1 cellular context compared by ENCODE assay signal in genomic region chr14:51989293-51990234, GRCh38.
TF ChIP-seq lines count a peak whose summit lies in the region.

RTRAF (plus strand) TSS chr14:51989546; CDS start chr14:51989640, 94 bp downstream.

TF ChIP-seq in HepG2, 621 proteins besides CTCF, POLR2A, EP300 and RAD21 (continued from another document and continues in another):
- TF ChIP-seq, protein P1, sequence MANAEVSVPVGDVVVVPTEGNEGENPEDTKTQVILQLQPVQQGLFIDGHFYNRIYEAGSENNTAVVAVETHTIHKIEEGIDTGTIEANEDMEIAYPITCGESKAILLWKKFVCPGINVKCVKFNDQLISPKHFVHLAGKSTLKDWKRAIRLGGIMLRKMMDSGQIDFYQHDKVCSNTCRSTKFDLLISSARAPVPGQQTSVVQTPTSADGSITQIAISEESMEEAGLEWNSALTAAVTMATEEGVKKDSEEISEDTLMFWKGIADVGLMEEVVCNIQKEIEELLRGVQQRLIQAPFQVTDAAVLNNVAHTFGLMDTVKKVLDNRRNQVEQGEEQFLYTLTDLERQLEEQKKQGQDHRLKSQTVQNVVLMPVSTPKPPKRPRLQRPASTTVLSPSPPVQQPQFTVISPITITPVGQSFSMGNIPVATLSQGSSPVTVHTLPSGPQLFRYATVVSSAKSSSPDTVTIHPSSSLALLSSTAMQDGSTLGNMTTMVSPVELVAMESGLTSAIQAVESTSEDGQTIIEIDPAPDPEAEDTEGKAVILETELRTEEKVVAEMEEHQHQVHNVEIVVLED (CRISPR knock-in tag; IDR thresholded peaks at IDR 0.05; ENCODE audit: borderline replicate concordance): peak; percentile 100
- TF ChIP-seq TFAP4 (IDR thresholded peaks at IDR 0.05; ENCODE audit: borderline replicate concordance, low read depth): no peak
- TF ChIP-seq ZNF292 (CRISPR knock-in tag; IDR thresholded peaks at IDR 0.05; ENCODE audit: borderline replicate concordance, low read depth): no peak
- TF ChIP-seq SMAD3 (CRISPR knock-in tag; IDR thresholded peaks at IDR 0.05): no peak
- TF ChIP-seq, protein P2, sequence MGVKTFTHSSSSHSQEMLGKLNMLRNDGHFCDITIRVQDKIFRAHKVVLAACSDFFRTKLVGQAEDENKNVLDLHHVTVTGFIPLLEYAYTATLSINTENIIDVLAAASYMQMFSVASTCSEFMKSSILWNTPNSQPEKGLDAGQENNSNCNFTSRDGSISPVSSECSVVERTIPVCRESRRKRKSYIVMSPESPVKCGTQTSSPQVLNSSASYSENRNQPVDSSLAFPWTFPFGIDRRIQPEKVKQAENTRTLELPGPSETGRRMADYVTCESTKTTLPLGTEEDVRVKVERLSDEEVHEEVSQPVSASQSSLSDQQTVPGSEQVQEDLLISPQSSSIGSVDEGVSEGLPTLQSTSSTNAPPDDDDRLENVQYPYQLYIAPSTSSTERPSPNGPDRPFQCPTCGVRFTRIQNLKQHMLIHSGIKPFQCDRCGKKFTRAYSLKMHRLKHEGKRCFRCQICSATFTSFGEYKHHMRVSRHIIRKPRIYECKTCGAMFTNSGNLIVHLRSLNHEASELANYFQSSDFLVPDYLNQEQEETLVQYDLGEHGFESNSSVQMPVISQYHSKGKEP (CRISPR knock-in tag; IDR thresholded peaks at IDR 0.05): no peak
- TF ChIP-seq ZNF138 (CRISPR knock-in tag; IDR thresholded peaks at IDR 0.05; ENCODE audit: low read depth): no peak
- TF ChIP-seq SALL2 (CRISPR knock-in tag; IDR thresholded peaks at IDR 0.05): no peak
- no peak for TF ChIP-seq THRA (CRISPR knock-in tag; IDR thresholded peaks at IDR 0.05; ENCODE audit: borderline replicate concordance)
- TF ChIP-seq ZNF251 (CRISPR knock-in tag; IDR thresholded peaks at IDR 0.05): no peak
- TF ChIP-seq IKZF4 (CRISPR knock-in tag; IDR thresholded peaks at IDR 0.05; ENCODE audit: borderline replicate concordance, low read depth, not compliant biosample characterization): no peak
- no peak for TF ChIP-seq ZNF770 (CRISPR knock-in tag; IDR thresholded peaks at IDR 0.05)
- peak; percentile 63; the same call in 1 of the 2 replicates for TF ChIP-seq RXRA (CRISPR knock-in tag; IDR thresholded peaks at IDR 0.05)
- no peak for TF ChIP-seq RERE (CRISPR knock-in tag; IDR thresholded peaks at IDR 0.05; ENCODE audit: low read depth)
- TF ChIP-seq BHLHE40 (IDR thresholded peaks at IDR 0.05; ENCODE audit: low read length): no peak
- TF ChIP-seq ZNF234 (CRISPR knock-in tag; conservative IDR thresholded peaks at IDR 0.05): no peak
- no peak for TF ChIP-seq ZMAT3 (CRISPR knock-in tag; conservative IDR thresholded peaks at IDR 0.05)
- no peak for TF ChIP-seq ATF6 (CRISPR knock-in tag; conservative IDR thresholded peaks at IDR 0.05)
- TF ChIP-seq ZNF367 (CRISPR knock-in tag; IDR thresholded peaks at IDR 0.05; ENCODE audit: borderline replicate concordance): no peak
- TF ChIP-seq DNMT3B (CRISPR knock-in tag; conservative IDR thresholded peaks at IDR 0.05): no peak
- no peak for TF ChIP-seq FOXK2 (IDR thresholded peaks at IDR 0.05)
- TF ChIP-seq CHD4 (IDR thresholded peaks at IDR 0.05; ENCODE audit: borderline replicate concordance, low read length): no peak
- peak; percentile 89; the same call in 1 of the 2 replicates for TF ChIP-seq NFKB2 (CRISPR knock-in tag; IDR thresholded peaks at IDR 0.05; ENCODE audit: borderline replicate concordance)
- TF ChIP-seq DPF2 (CRISPR knock-in tag; IDR thresholded peaks at IDR 0.05; ENCODE audit: borderline replicate concordance, low read depth): no peak
- TF ChIP-seq, protein P3, sequence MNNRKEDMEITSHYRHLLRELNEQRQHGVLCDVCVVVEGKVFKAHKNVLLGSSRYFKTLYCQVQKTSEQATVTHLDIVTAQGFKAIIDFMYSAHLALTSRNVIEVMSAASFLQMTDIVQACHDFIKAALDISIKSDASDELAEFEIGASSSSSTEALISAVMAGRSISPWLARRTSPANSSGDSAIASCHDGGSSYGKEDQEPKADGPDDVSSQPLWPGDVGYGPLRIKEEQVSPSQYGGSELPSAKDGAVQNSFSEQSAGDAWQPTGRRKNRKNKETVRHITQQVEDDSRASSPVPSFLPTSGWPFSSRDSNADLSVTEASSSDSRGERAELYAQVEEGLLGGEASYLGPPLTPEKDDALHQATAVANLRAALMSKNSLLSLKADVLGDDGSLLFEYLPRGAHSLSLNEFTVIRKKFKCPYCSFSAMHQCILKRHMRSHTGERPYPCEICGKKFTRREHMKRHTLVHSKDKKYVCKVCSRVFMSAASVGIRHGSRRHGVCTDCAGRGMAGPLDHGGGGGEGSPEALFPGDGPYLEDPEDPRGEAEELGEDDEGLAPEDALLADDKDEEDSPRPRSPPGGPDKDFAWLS (CRISPR knock-in tag; IDR thresholded peaks at IDR 0.05; ENCODE audit: borderline replicate concordance): no peak
- 0 out of 2 replicates have a peak, but pooled peaks have one; percentile 27 for TF ChIP-seq ZBTB7A (CRISPR knock-in tag; IDR thresholded peaks at IDR 0.05)
- no peak; the same call in 1 of the 2 replicates for TF ChIP-seq ZNF275 (CRISPR knock-in tag; IDR thresholded peaks at IDR 0.05; ENCODE audit: borderline replicate concordance)
- TF ChIP-seq MYC (CRISPR knock-in tag; IDR thresholded peaks at IDR 0.05; ENCODE audit: borderline replicate concordance): peak; percentile 46; the same call in 1 of the 2 replicates
- TF ChIP-seq SIX4 (CRISPR knock-in tag; IDR thresholded peaks at IDR 0.05): no peak
- TF ChIP-seq, protein P4, sequence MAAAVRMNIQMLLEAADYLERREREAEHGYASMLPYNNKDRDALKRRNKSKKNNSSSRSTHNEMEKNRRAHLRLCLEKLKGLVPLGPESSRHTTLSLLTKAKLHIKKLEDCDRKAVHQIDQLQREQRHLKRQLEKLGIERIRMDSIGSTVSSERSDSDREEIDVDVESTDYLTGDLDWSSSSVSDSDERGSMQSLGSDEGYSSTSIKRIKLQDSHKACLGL (CRISPR knock-in tag; IDR thresholded peaks at IDR 0.05): no peak; the same call in 1 of the 2 replicates
- TF ChIP-seq CENPBD1 (CRISPR knock-in tag; IDR thresholded peaks at IDR 0.05; ENCODE audit: borderline replicate concordance, low read depth): no peak
